12 cellular contexts compared by ENCODE assay signal in genomic region chr1:30982937-30983336, GRCh38.
A peak's percentile ranks its signal among the peaks of the same experiment; 100 is the strongest.
DNase-seq lines count a peak whose midpoint lies in the region; ATAC-seq and TF ChIP-seq lines count a peak whose summit lies in the region.
"Had no signal": no experiment of that assay in that cellular context is flagged by ENCODE, and none has a peak within 500 bp of the region (broad histone marks: within the 10 kb centered on the region; RNA-seq: fewer than 3 reads in every experiment).

No MANE protein-coding gene starts in this region.

- peaks cover 35% of the 10 kb centered on the region for H3K4me1 Mint-ChIP-seq in activated T-cell treated with anti-CD3 and anti-CD28 coated beads, Interleukin-2, amount 50 U/mL, for 72 hours (ENCODE audit: low read depth)
- H3K4me1 Mint-ChIP-seq in activated B cell treated with CpG ODN at 0.5 μM for 24 hours, result peaks cover 49% of the 10 kb centered on the region

- CTCF ChIA-PET in activated B cell treated with CpG ODN at 0.5 μM for 24 hours (lab: Charles Lee), result no interaction called here

- peak overlapping the region; percentile 47 to 71 (median 69) for H3K27ac ChIP-seq in thyroid gland
- H3K27ac ChIP-seq: A549, SK-N-MC had no signal

- ATAC-seq in activated T-cell treated with anti-CD3 and anti-CD28 coated beads, Interleukin-2, amount 50 U/mL, for 72 hours (replicated peaks in 1 of 2), result no peak
- ATAC-seq in activated B cell treated with CpG ODN at 0.5 μM for 24 hours (ENCODE audit: low read depth), result peak; percentile 18
- ATAC-seq in GM21786 (IDR thresholded peaks at IDR 0.05; ENCODE audit: unreplicated experiment), result no peak
- ATAC-seq: A549; activated T-cell treated with anti-CD3 and anti-CD28 coated beads, Interleukin-2, amount 50 U/mL, for 4 hours had no signal

- H3K36me3 ChIP-seq in kidney epithelial cell (ENCODE audit: control insufficient read depth, insufficient read depth, low read length) (peaks cover 3% of the 10 kb centered on the region), thyroid gland (peaks cover 6 to 12% of the 10 kb centered on the region in 2 donors)

- TF ChIP-seq CTCF in activated B cell treated with CpG ODN at 0.5 μM for 24 hours (IDR thresholded peaks at IDR 0.05), result no peak
- TF ChIP-seq CTCF in kidney epithelial cell (IDR thresholded peaks at IDR 0.05; ENCODE audit: insufficient read depth, low read length, poor library complexity, severe bottlenecking), result peak; percentile 15
- TF ChIP-seq CTCF in thyroid gland (IDR thresholded peaks at IDR 0.05), result peak in 5 of 6 experiments; percentile 11 to 66 (median 50)

- no peaks in the 10 kb centered on the region for H3K27me3 Mint-ChIP-seq in activated T-cell treated with anti-CD3 and anti-CD28 coated beads, Interleukin-2, amount 50 U/mL, for 72 hours (ENCODE audit: low read depth)
- no peaks in the 10 kb centered on the region for H3K27me3 Mint-ChIP-seq in activated B cell treated with CpG ODN at 0.5 μM for 24 hours

- H3K9me3 ChIP-seq in thyroid gland, result no peaks in the 10 kb centered on the region
- H3K9me3 ChIP-seq: A549 had no signal

- no peaks in the 10 kb centered on the region for H3K9me3 Mint-ChIP-seq in activated T-cell treated with anti-CD3 and anti-CD28 coated beads, Interleukin-2, amount 50 U/mL, for 72 hours
- no peaks in the 10 kb centered on the region for H3K9me3 Mint-ChIP-seq in activated B cell treated with CpG ODN at 0.5 μM for 24 hours
- H3K9me3 Mint-ChIP-seq: activated T-cell treated with anti-CD3 and anti-CD28 coated beads, Interleukin-2, amount 50 U/mL, for 4 hours had no signal

- H3K27me3 ChIP-seq in kidney epithelial cell (ENCODE audit: control insufficient read depth, insufficient read depth, low read length), result no peaks in the 10 kb centered on the region
- no peaks in the 10 kb centered on the region for H3K27me3 ChIP-seq in thyroid gland

- TF ChIP-seq POLR2A in thyroid gland (IDR thresholded peaks at IDR 0.05), result no peak

- no peak overlapping the region for H3K4me3 Mint-ChIP-seq in activated T-cell treated with anti-CD3 and anti-CD28 coated beads, Interleukin-2, amount 50 U/mL, for 72 hours
- peak overlapping the region; percentile 29 for H3K4me3 Mint-ChIP-seq in activated B cell treated with CpG ODN at 0.5 μM for 24 hours
- H3K4me3 Mint-ChIP-seq: activated T-cell treated with anti-CD3 and anti-CD28 coated beads, Interleukin-2, amount 50 U/mL, for 4 hours had no signal

- no peak for DNase-seq in activated T-cell treated with anti-CD3 and anti-CD28 coated beads, Interleukin-2, amount 50 U/mL, for 72 hours
- no peak for DNase-seq in activated T-cell treated with anti-CD3 and anti-CD28 coated beads, Interleukin-2, amount 50 U/mL, for 1 hour
- no peak for DNase-seq in activated B cell treated with CpG ODN at 0.5 μM for 24 hours
- no peak for DNase-seq in kidney epithelial cell (ENCODE audit: low read depth)
- peak; percentile 32 to 64 for DNase-seq in thyroid gland
- DNase-seq in NCI-H510A treated with DMSO at 0.1 percent for 48 hours (lab: John Stamatoyannopoulos, UW), result no peak
- no peak for DNase-seq in NCI-H146 treated with DMSO at 0.1 percent for 48 hours (lab: John Stamatoyannopoulos, UW; ENCODE audit: unreplicated experiment)
- DNase-seq: activated T-cell treated with anti-CD3 and anti-CD28 coated beads, Interleukin-2, amount 50 U/mL, for 4 hours; NCI-H1694 treated with DMSO at 0.1 percent for 48 hours had no signal

- peaks cover 42 to 61% of the 10 kb centered on the region in 2 donors for H3K4me1 ChIP-seq in thyroid gland

- H3K4me3 ChIP-seq in kidney epithelial cell (ENCODE audit: low read depth, low read length) (no peak overlapping the region), thyroid gland (replicated peaks in 1 of 3) (no peak overlapping the region)
- H3K4me3 ChIP-seq: A549, SK-N-MC had no signal

- H3K27ac Mint-ChIP-seq in activated T-cell treated with anti-CD3 and anti-CD28 coated beads, Interleukin-2, amount 50 U/mL, for 72 hours, result peak overlapping the region; percentile 66
- peak overlapping the region; percentile 32 for H3K27ac Mint-ChIP-seq in activated B cell treated with CpG ODN at 0.5 μM for 24 hours

- 32 to 33% methylated on average over 1 of the region's 1 CpG for WGBS in thyroid gland, 2 donors

- intact Hi-C loops in activated B cell treated with CpG ODN at 0.5 μM for 24 hours (cut with micrococcal nuclease) (no loop called here), thyroid gland (cut with DNase I) (no loop called here)

- POLR2A ChIA-PET in activated B cell treated with CpG ODN at 0.5 μM for 24 hours (lab: Charles Lee), result no interaction called here

- peaks cover 5 to 29% of the 10 kb centered on the region in 2 donors for H3K36me3 Mint-ChIP-seq in activated T-cell treated with anti-CD3 and anti-CD28 coated beads, Interleukin-2, amount 50 U/mL, for 72 hours (ENCODE audit: insufficient read depth in 2 of 2)
- peaks cover 67% of the 10 kb centered on the region for H3K36me3 Mint-ChIP-seq in activated B cell treated with CpG ODN at 0.5 μM for 24 hours (ENCODE audit: low read depth)

Comparison
In these comparisons a context has a peak if more than half of its experiments do, and no peak if none do; other contexts are left out.
1. DNase-seq: peak in thyroid gland (2 of 2); none in activated T-cell treated with anti-CD3 and anti-CD28 coated beads, Interleukin-2, amount 50 U/mL, for 72 hours (0 of 2), activated T-cell treated with anti-CD3 and anti-CD28 coated beads, Interleukin-2, amount 50 U/mL, for 1 hour (single experiment), activated B cell treated with CpG ODN at 0.5 μM for 24 hours (single experiment), kidney epithelial cell (single experiment), NCI-H510A treated with DMSO at 0.1 percent for 48 hours (single experiment) and NCI-H146 treated with DMSO at 0.1 percent for 48 hours (single experiment).